ENCODE assay signal across 15 cellular contexts in the genomic region with DNA sequence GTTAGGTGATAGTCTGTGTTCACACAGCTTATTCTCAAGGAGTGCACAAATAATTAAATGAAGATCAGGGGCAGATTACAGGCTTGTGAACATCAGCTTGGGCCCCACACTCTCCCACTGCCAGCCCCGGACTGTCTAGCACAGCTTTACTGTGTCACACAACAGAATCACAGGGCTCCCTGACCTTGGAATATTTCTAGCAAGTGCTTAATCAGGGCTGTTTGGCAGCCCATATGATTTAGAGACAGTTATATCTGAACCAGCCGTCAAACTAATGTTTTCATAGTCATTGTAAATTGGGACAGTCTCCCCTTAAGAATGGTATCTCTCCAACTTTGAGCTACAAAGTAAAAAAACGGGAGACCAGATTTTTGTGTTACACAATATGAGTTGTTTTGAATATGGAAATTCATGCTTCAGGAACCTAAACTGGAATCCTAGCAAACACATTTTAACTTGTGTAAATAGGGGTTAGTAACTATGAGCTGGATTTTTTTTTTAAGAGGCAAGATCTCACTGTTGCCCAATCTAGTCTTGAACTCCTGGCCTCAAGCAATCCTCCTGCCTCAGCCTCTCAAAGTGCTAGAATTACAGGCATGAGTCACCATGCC.
DNase-seq lines count a peak whose midpoint lies in the region; ATAC-seq and TF ChIP-seq lines count a peak whose summit lies in the region.
"Had no signal": no experiment of that assay in that cellular context is flagged by ENCODE, and none has a peak within 500 bp of the region (broad histone marks: within the 10 kb centered on the region; RNA-seq: fewer than 3 reads in every experiment).

No MANE protein-coding gene starts in this region.

- no peak for TF ChIP-seq POLR2A in heart left ventricle (IDR thresholded peaks at IDR 0.05)
- TF ChIP-seq POLR2A in prostate gland (IDR thresholded peaks at IDR 0.05): no peak

- H3K4me3 ChIP-seq in heart left ventricle (no peak overlapping the region), right atrium auricular region (no peak overlapping the region), epithelial cell of esophagus (ENCODE audit: low read length) (no peak overlapping the region), urinary bladder (ENCODE audit: low read depth, low read length) (no peak overlapping the region), prostate gland (no peak overlapping the region)

- H3K27me3 ChIP-seq in heart left ventricle (no peaks in the 10 kb centered on the region), right atrium auricular region (no peaks in the 10 kb centered on the region), prostate gland (replicated peaks; ENCODE audit: insufficient read depth) (no peaks in the 10 kb centered on the region)

- TF ChIP-seq CTCF in heart left ventricle (IDR thresholded peaks at IDR 0.05): no peak
- TF ChIP-seq CTCF in right atrium auricular region (IDR thresholded peaks at IDR 0.05): no peak
- no peak for TF ChIP-seq CTCF in epithelial cell of esophagus (IDR thresholded peaks at IDR 0.05; ENCODE audit: insufficient read depth, low read depth, low read length, missing control alignments)
- TF ChIP-seq CTCF in prostate gland (IDR thresholded peaks at IDR 0.05): no peak

- 34 to 49% (median 39%) methylated on average over 3 of the region's 3 CpGs for WGBS in heart left ventricle, 4 donors
- 50% methylated on average over 3 of the region's 3 CpGs for WGBS in urinary bladder
- 46% methylated on average over 3 of the region's 3 CpGs for WGBS in prostate gland

- H3K9me3 ChIP-seq in heart left ventricle (no peaks in the 10 kb centered on the region), right atrium auricular region (no peaks in the 10 kb centered on the region), prostate gland (no peaks in the 10 kb centered on the region)

- H3K4me1 ChIP-seq in heart left ventricle (peaks cover 0 to 6% (median 0%) of the 10 kb centered on the region in 12 donors), right atrium auricular region (no peaks in the 10 kb centered on the region), urinary bladder (ENCODE audit: insufficient read depth) (no peaks in the 10 kb centered on the region), prostate gland (replicated peaks) (no peaks in the 10 kb centered on the region)

- intact Hi-C loops in heart left ventricle (cut with DNase I) (no loop called here), prostate gland (cut with DNase I) (no loop called here)

- ATAC-seq in heart left ventricle: peak; percentile 32 to 72 (median 51)
- ATAC-seq: naive thymus-derived CD8-positive, alpha-beta T cell had no signal

- H3K36me3 ChIP-seq in heart left ventricle (no peaks in the 10 kb centered on the region), right atrium auricular region (no peaks in the 10 kb centered on the region), urinary bladder (ENCODE audit: insufficient read depth) (no peaks in the 10 kb centered on the region), prostate gland (no peaks in the 10 kb centered on the region)

- DNase-seq in heart left ventricle (no peak), right atrium auricular region (ENCODE audit: low spot score) (no peak), epithelial cell of esophagus (ENCODE audit: low read depth) (peak; percentile 46), left kidney (ENCODE audit: low read depth, low spot score) (peak; percentile 54), MV-4-11 (lab: John Stamatoyannopoulos, UW) (no peak), prostate gland (ENCODE audit: low spot score) (no peak)
- no peak for DNase-seq in stimulated activated CD4-positive, alpha-beta T cell treated with anti-CD3 and anti-CD28 coated beads, Interleukin-1b, Interleukin-23, amount 100 ng/mL, for 48 hours
- DNase-seq: activated gamma-delta T cell treated with Interleukin-2 at 50 U/mL for 16 hours; CD8-positive, alpha-beta memory T cell; dermis blood vessel endothelial cell; DND-41; naive thymus-derived CD8-positive, alpha-beta T cell; NCI-H1092 treated with DMSO at 0.1 percent for 48 hours; SHP77 treated with DMSO at 0.1 percent for 48 hours had no signal

- no peak overlapping the region for H3K27ac ChIP-seq in heart left ventricle
- H3K27ac ChIP-seq in right atrium auricular region: no peak overlapping the region
- peak overlapping the region; percentile 19 for H3K27ac ChIP-seq in urinary bladder (ENCODE audit: low read depth)
- no peak overlapping the region for H3K27ac ChIP-seq in prostate gland

Comparison
In these comparisons a context has a peak if more than half of its experiments do, and no peak if none do; other contexts are left out.
1. DNase-seq: peak in epithelial cell of esophagus (single experiment) and left kidney (single experiment); none in heart left ventricle (0 of 5), right atrium auricular region (single experiment), MV-4-11 (single experiment), prostate gland (single experiment) and stimulated activated CD4-positive, alpha-beta T cell treated with anti-CD3 and anti-CD28 coated beads, Interleukin-1b, Interleukin-23, amount 100 ng/mL, for 48 hours (single experiment).